Comparison of ENCODE assay signal across 8 cellular contexts in genomic region chr9:133406480-133407307, GRCh38. TPM values are rescaled to one million over a fixed set of nuclear protein-coding genes. Genes with fewer than 3 reads are reported as not detected.
DNase-seq lines count a peak whose midpoint lies in the region; ATAC-seq lines count a peak whose summit lies in the region.

No MANE protein-coding gene starts in this region.

- DNase-seq in GF-D8 (lab: John Stamatoyannopoulos, UW) (peak; percentile 17), NOMO-1 (lab: John Stamatoyannopoulos, UW; ENCODE audit: unreplicated experiment in 2 of 2) (peak; percentile 47 to 51), mesenteric fat pad (ENCODE audit: low spot score) (peak; percentile 91)
- DNase-seq in activated CD8-positive, alpha-beta memory T cell treated with anti-CD3 and anti-CD28 coated beads for 4 hours (ENCODE audit: low read depth in 2 of 2) = peak; percentile 64 to 67
- peak; percentile 59 for DNase-seq in effector CD8-positive, alpha-beta T cell (lab: John Stamatoyannopoulos, UW)
- peak; percentile 78 to 82 for DNase-seq in stimulated activated CD8-positive, alpha-beta memory T cell treated with anti-CD3 and anti-CD28 coated beads, Interleukin-15, amount 100 ng/mL, for 48 hours (ENCODE audit: low read depth in 2 of 2)

- ATAC-seq in HG03378 (IDR thresholded peaks at IDR 0.05; ENCODE audit: unreplicated experiment) (peak; percentile 61), GM21381 (IDR thresholded peaks at IDR 0.05; ENCODE audit: unreplicated experiment) (no peak)

RNA-seq across cellular contexts. Expression of gene REXO4, which starts 11.1 kb away (rescaled TPM):
- 13.1 TPM for total RNA-seq in mesenteric fat pad

RNA-seq across cellular contexts. Expression of gene ADAMTS13, which starts 15.5 kb away (rescaled TPM):
- total RNA-seq in mesenteric fat pad = 0.64 TPM

RNA-seq across cellular contexts. Expression of gene STKLD1, which starts 30.5 kb away (rescaled TPM):
- not detected for total RNA-seq in mesenteric fat pad

RNA-seq across cellular contexts. Expression of gene SURF4, which starts 30.8 kb away (rescaled TPM):
- total RNA-seq in mesenteric fat pad = 211 TPM

RNA-seq across cellular contexts. Expression of gene SURF2, which starts 50.3 kb away (rescaled TPM):
- 13.5 TPM for total RNA-seq in mesenteric fat pad

Comparison
In these comparisons a context has a peak if more than half of its experiments do, and no peak if none do; other contexts are left out.
1. DNase-seq: peak in every context shown above with its lines; median percentile 91 in mesenteric fat pad; 80 in stimulated activated CD8-positive, alpha-beta memory T cell treated with anti-CD3 and anti-CD28 coated beads, Interleukin-15, amount 100 ng/mL, for 48 hours; 66 in activated CD8-positive, alpha-beta memory T cell treated with anti-CD3 and anti-CD28 coated beads for 4 hours; 59 in effector CD8-positive, alpha-beta T cell; 49 in NOMO-1; 17 in GF-D8.